Comparison of ENCODE assay signal across 10 cellular contexts in genomic region chr19:12667903-12668302, GRCh38. TPM values are rescaled to one million over a fixed set of nuclear protein-coding genes. Genes with fewer than 3 reads are reported as not detected.
DNase-seq lines count a peak whose midpoint lies in the region; ATAC-seq and TF ChIP-seq lines count a peak whose summit lies in the region.
"Had no signal": no experiment of that assay in that cellular context is flagged by ENCODE, and none has a peak within 500 bp of the region (broad histone marks: within the 10 kb centered on the region; RNA-seq: fewer than 3 reads in every experiment).

No MANE protein-coding gene starts in this region.

- TF ChIP-seq CTCF in Calu3 (IDR thresholded peaks at IDR 0.05; ENCODE audit: unreplicated experiment) (no peak), OCI-LY3 (IDR thresholded peaks at IDR 0.05; ENCODE audit: low read depth, low read length) (no peak), endodermal cell (conservative IDR thresholded peaks at IDR 0.05) (no peak), parathyroid adenoma (IDR thresholded peaks at IDR 0.05) (no peak)

- ATAC-seq in HG02973 (IDR thresholded peaks at IDR 0.05; ENCODE audit: unreplicated experiment) (no peak), GM21360 (IDR thresholded peaks at IDR 0.05; ENCODE audit: unreplicated experiment) (no peak)
- ATAC-seq: mucosa of descending colon had no signal

- intact Hi-C loops in Calu3 (cut with micrococcal nuclease; ENCODE audit: unreplicated experiment), result loop anchor here (5.0 kb wide), 1 partner anchor 106 kb away; no protein-coding TSS in a partner anchor

- DNase-seq in Calu3 (no peak), endodermal cell (no peak), NCI-H446 treated with DMSO at 0.1 percent for 48 hours (lab: John Stamatoyannopoulos, UW) (no peak)
- DNase-seq in stimulated activated CD4-positive, alpha-beta T cell treated with anti-CD3 and anti-CD28 coated beads, Interleukin-2, amount 100 ng/mL, for 24 hours, result no peak
- DNase-seq: activated CD4-positive, alpha-beta T cell treated with anti-CD3 and anti-CD28 coated beads for 4 hours had no signal

- H3K36me3 Mint-ChIP-seq in Calu3 (ENCODE audit: insufficient read depth, unreplicated experiment) (peaks cover 56% of the 10 kb centered on the region), endodermal cell (ENCODE audit: low read depth) (peaks cover 28% of the 10 kb centered on the region)

- no TSS peak for BruUV-seq in Calu3 (replicated peaks; lab: Mats Ljungman, UMichigan)

- peak overlapping the region; percentile 88; the same call in 1 of the 2 replicates for H3K4me3 ChIP-seq in OCI-LY3 (ENCODE audit: low read length)
- peak overlapping the region; percentile 93 for H3K4me3 ChIP-seq in endodermal cell (ENCODE audit: low read length)
- no peak overlapping the region for H3K4me3 ChIP-seq in parathyroid adenoma (ENCODE audit: low read depth, low read length)

- H4K20me1 ChIP-seq in OCI-LY3 (ENCODE audit: insufficient read depth, low read length), result no peaks in the 10 kb centered on the region

- H3K4me1 Mint-ChIP-seq in Calu3 (ENCODE audit: low read depth, unreplicated experiment), result peaks cover 8% of the 10 kb centered on the region
- peaks cover 22% of the 10 kb centered on the region for H3K4me1 Mint-ChIP-seq in endodermal cell

- H3K36me3 ChIP-seq in OCI-LY3 (replicated peaks; ENCODE audit: low read depth, low read length) (peaks cover 21% of the 10 kb centered on the region), endodermal cell (ENCODE audit: control insufficient read depth, insufficient read depth, low read length) (peaks cover 33% of the 10 kb centered on the region), parathyroid adenoma (ENCODE audit: control insufficient read depth, insufficient read depth, low read length) (no peaks in the 10 kb centered on the region)

- H3K27ac ChIP-seq in OCI-LY3 (ENCODE audit: low read length), result no peak overlapping the region
- H3K27ac ChIP-seq in endodermal cell (ENCODE audit: low read depth, low read length), result no peak overlapping the region
- H3K27ac ChIP-seq in parathyroid adenoma, result no peak overlapping the region

- no peak overlapping the region for H3K9ac ChIP-seq in OCI-LY3 (ENCODE audit: low read length)
- H3K9ac ChIP-seq in endodermal cell (ENCODE audit: extremely low read depth, low read length, poor library complexity, severe bottlenecking), result no peak overlapping the region
- H3K9ac ChIP-seq in parathyroid adenoma, result no peak overlapping the region

- H3K27ac Mint-ChIP-seq in Calu3 (ENCODE audit: unreplicated experiment), result no peak overlapping the region
- H3K27ac Mint-ChIP-seq in endodermal cell, result no peak overlapping the region

- H3K4me3 Mint-ChIP-seq in Calu3 (ENCODE audit: low read depth, unreplicated experiment) (peak overlapping the region; percentile 88), endodermal cell (peak overlapping the region; percentile 96)

- H3K4me2 ChIP-seq in OCI-LY3 (ENCODE audit: low read length) (peak overlapping the region; percentile 96), parathyroid adenoma (ENCODE audit: low read length) (peak overlapping the region; percentile 100)

- H3K9me3 Mint-ChIP-seq in Calu3 (ENCODE audit: low read depth, unreplicated experiment) (no peaks in the 10 kb centered on the region), endodermal cell (no peaks in the 10 kb centered on the region)

- 87 to 92% methylated on average over 3 to 4 of the region's 4 CpGs for WGBS in endodermal cell (ENCODE audit: insufficient coverage in 1 of 2, insufficient read length in 1 of 2), 2 experiments

- no peaks in the 10 kb centered on the region for H3K27me3 ChIP-seq in OCI-LY3 (ENCODE audit: low read depth, low read length)
- no peaks in the 10 kb centered on the region for H3K27me3 ChIP-seq in endodermal cell (ENCODE audit: control insufficient read depth, insufficient read depth, low read length, poor library complexity, severe bottlenecking)
- no peaks in the 10 kb centered on the region for H3K27me3 ChIP-seq in parathyroid adenoma (ENCODE audit: control insufficient read depth, insufficient read depth, low read length)

- no peaks in the 10 kb centered on the region for H3K9me3 ChIP-seq in OCI-LY3 (ENCODE audit: insufficient read depth, low read length)
- no peaks in the 10 kb centered on the region for H3K9me3 ChIP-seq in endodermal cell (ENCODE audit: control insufficient read depth, low read length)
- no peaks in the 10 kb centered on the region for H3K9me3 ChIP-seq in parathyroid adenoma (ENCODE audit: control insufficient read depth, low read length)
- H3K9me3 ChIP-seq: mucosa of descending colon had no signal

- H3K4me1 ChIP-seq in OCI-LY3 (ENCODE audit: low read length), result peaks cover 38% of the 10 kb centered on the region
- no peaks in the 10 kb centered on the region for H3K4me1 ChIP-seq in endodermal cell (ENCODE audit: control insufficient read depth, insufficient read depth, low read length)
- H3K4me1 ChIP-seq in parathyroid adenoma, result peaks cover 10% of the 10 kb centered on the region

- H2AFZ ChIP-seq in OCI-LY3 (ENCODE audit: low read depth, low read length), result no peak overlapping the region
- no peak overlapping the region for H2AFZ ChIP-seq in parathyroid adenoma

- CTCF ChIA-PET in Calu3 (lab: Charles Lee), result no interaction called here

- H3K79me2 ChIP-seq in OCI-LY3 (ENCODE audit: low read length) (peaks cover 73% of the 10 kb centered on the region), parathyroid adenoma (peaks cover 5% of the 10 kb centered on the region)

- H3K27me3 Mint-ChIP-seq in Calu3 (ENCODE audit: unreplicated experiment) (no peaks in the 10 kb centered on the region), endodermal cell (ENCODE audit: insufficient read depth) (no peaks in the 10 kb centered on the region)

RNA-seq across cellular contexts. Expression of gene WDR83, which starts 1.3 kb away (rescaled TPM):
- total RNA-seq in Calu3 (2022) (10.1 and 10.8 TPM in 2 replicates), endodermal cell (10 to 100 TPM; 18.8 to 26.2 TPM)
- 12.9 TPM for polyA plus RNA-seq in endodermal cell (2013, experiment 1 of 2)
- polyA plus RNA-seq in endodermal cell (2013, experiment 2 of 2), result 16.6 TPM

RNA-seq across cellular contexts. Expression of gene MAN2B1, which starts 1.4 kb away (rescaled TPM):
- 76.9 and 84.4 TPM in 2 replicates for total RNA-seq in Calu3 (2022)
- 100 to 1,000 TPM; 101 to 113 TPM for total RNA-seq in endodermal cell
- polyA plus RNA-seq in endodermal cell (2013, experiment 1 of 2), result 59.4 TPM
- polyA plus RNA-seq in endodermal cell (2013, experiment 2 of 2), result 50.9 TPM

RNA-seq across cellular contexts. Expression of gene DHPS, which starts 13.8 kb away (rescaled TPM):
- 57.6 and 69.1 TPM in 2 replicates for total RNA-seq in Calu3 (2022)
- total RNA-seq in endodermal cell, result 10 to 100 TPM; 76.1 to 98.5 TPM
- 104 TPM for polyA plus RNA-seq in endodermal cell (2013, experiment 1 of 2)
- polyA plus RNA-seq in endodermal cell (2013, experiment 2 of 2), result 94.4 TPM

RNA-seq across cellular contexts. Expression of gene GNG14, which starts 19.9 kb away (rescaled TPM):
- total RNA-seq in Calu3 (2022) (not detected in 2 replicates), endodermal cell (not detected)
- polyA plus RNA-seq in endodermal cell (2013, experiment 1 of 2), result not detected
- not detected for polyA plus RNA-seq in endodermal cell (2013, experiment 2 of 2)
- total RNA-seq: mucosa of descending colon had no signal

RNA-seq across cellular contexts. Expression of gene FBXW9, which starts 28.5 kb away (rescaled TPM):
- total RNA-seq in Calu3 (2022) (6.7 and 7.1 TPM in 2 replicates), endodermal cell (10 to 100 TPM; 12.6 to 14.7 TPM)
- polyA plus RNA-seq in endodermal cell (2013, experiment 1 of 2), result 18.6 TPM
- polyA plus RNA-seq in endodermal cell (2013, experiment 2 of 2), result 20.8 TPM
